Comparison of ENCODE assay signal across 10 cellular contexts in genomic region chr20:5074050-5074674, GRCh38. TPM values are rescaled to one million over a fixed set of nuclear protein-coding genes. Genes with fewer than 3 reads are reported as not detected.
A peak's percentile ranks its signal among the peaks of the same experiment; 100 is the strongest.
DNase-seq lines count a peak whose midpoint lies in the region; ATAC-seq and TF ChIP-seq lines count a peak whose summit lies in the region.
"Had no signal": no experiment of that assay in that cellular context is flagged by ENCODE, and none has a peak within 500 bp of the region (broad histone marks: within the 10 kb centered on the region; RNA-seq: fewer than 3 reads in every experiment).

No MANE protein-coding gene starts in this region.

- CTCF ChIA-PET in T-cell (lab: Charles Lee), result no interaction called here
- CTCF ChIA-PET in activated CD4-positive, alpha-beta memory T cell treated with anti-CD3 and anti-CD28 coated beads for 36 hours (lab: Charles Lee), result interaction anchor here (0.8 to 1.5 kb wide), 2 partner anchors 17 to 27 kb away, joined by 3 to 4 read pairs; no protein-coding TSS in a partner anchor

- POLR2A ChIA-PET in T-cell (lab: Charles Lee), result no interaction called here
- POLR2A ChIA-PET in activated CD4-positive, alpha-beta memory T cell treated with anti-CD3 and anti-CD28 coated beads for 36 hours (lab: Charles Lee), result no interaction called here

- H3K4me3 Mint-ChIP-seq in T-cell (no peak overlapping the region), endothelial cell (ENCODE audit: unreplicated experiment) (no peak overlapping the region)
- H3K4me3 Mint-ChIP-seq in activated CD4-positive, alpha-beta memory T cell treated with anti-CD3 and anti-CD28 coated beads for 36 hours, result no peak overlapping the region

- TF ChIP-seq CTCF in endothelial cell (IDR thresholded peaks at IDR 0.05; ENCODE audit: unreplicated experiment), result no peak

- DNase-seq in SIG-M5 treated with dmso at 0.1 percent for 504 hours (lab: John Stamatoyannopoulos, UW; ENCODE audit: unreplicated experiment) (peak; percentile 58), SIG-M5 (lab: John Stamatoyannopoulos, UW) (no peak), T-cell (no peak), endothelial cell (ENCODE audit: low spot score) (no peak), DMS153 treated with DMSO at 0.1 percent for 48 hours (lab: John Stamatoyannopoulos, UW; ENCODE audit: unreplicated experiment) (no peak)
- no peak for DNase-seq in activated CD4-positive, alpha-beta memory T cell treated with anti-CD3 and anti-CD28 coated beads for 36 hours
- no peak for DNase-seq in activated T-cell treated with anti-CD3 and anti-CD28 coated beads, Interleukin-2, amount 50 U/mL, for 1 hour
- DNase-seq: NCI-H510A had no signal

- H3K36me3 Mint-ChIP-seq in T-cell (no peaks in the 10 kb centered on the region), endothelial cell (ENCODE audit: low read depth, unreplicated experiment) (peaks cover 10% of the 10 kb centered on the region)
- no peaks in the 10 kb centered on the region for H3K36me3 Mint-ChIP-seq in activated CD4-positive, alpha-beta memory T cell treated with anti-CD3 and anti-CD28 coated beads for 36 hours

- H3K27ac ChIP-seq in temporal lobe (ENCODE audit: low read depth, low read length), result peak overlapping the region; percentile 33
- H3K27ac ChIP-seq: KMS-11 had no signal

- H3K4me1 Mint-ChIP-seq in T-cell (peaks cover 18 to 25% (median 23%) of the 10 kb centered on the region in 3 donors), endothelial cell (ENCODE audit: unreplicated experiment) (peaks cover 19% of the 10 kb centered on the region)
- peaks cover 19% of the 10 kb centered on the region for H3K4me1 Mint-ChIP-seq in activated CD4-positive, alpha-beta memory T cell treated with anti-CD3 and anti-CD28 coated beads for 36 hours (ENCODE audit: low read depth)

- H3K27me3 Mint-ChIP-seq in T-cell (no peaks in the 10 kb centered on the region), endothelial cell (ENCODE audit: unreplicated experiment) (peaks cover 10% of the 10 kb centered on the region)
- no peaks in the 10 kb centered on the region for H3K27me3 Mint-ChIP-seq in activated CD4-positive, alpha-beta memory T cell treated with anti-CD3 and anti-CD28 coated beads for 36 hours

- peak overlapping the region; percentile 10 to 36 for H3K27ac Mint-ChIP-seq in T-cell
- peak overlapping the region; percentile 54 for H3K27ac Mint-ChIP-seq in endothelial cell (ENCODE audit: unreplicated experiment)
- H3K27ac Mint-ChIP-seq in activated CD4-positive, alpha-beta memory T cell treated with anti-CD3 and anti-CD28 coated beads for 36 hours, result no peak overlapping the region

- ATAC-seq in T-cell (replicated peaks in 1 of 4), result no peak

- H3K9me3 Mint-ChIP-seq in T-cell (no peaks in the 10 kb centered on the region), endothelial cell (ENCODE audit: unreplicated experiment) (no peaks in the 10 kb centered on the region)
- no peaks in the 10 kb centered on the region for H3K9me3 Mint-ChIP-seq in activated CD4-positive, alpha-beta memory T cell treated with anti-CD3 and anti-CD28 coated beads for 36 hours

- intact Hi-C loops in activated CD4-positive, alpha-beta memory T cell treated with anti-CD3 and anti-CD28 coated beads for 36 hours (cut with micrococcal nuclease), result no loop called here

RNA-seq across cellular contexts. Expression of gene TMEM230, which starts 38.7 kb away (rescaled TPM):
- 10 to 100 TPM; 55.6 to 72.7 (median 69.0) TPM for total RNA-seq in T-cell
- 62.2 TPM for total RNA-seq in endothelial cell (ENCODE audit: unreplicated experiment)
- total RNA-seq in temporal lobe, result 27.8 TPM
- 10 to 100 TPM; 75.5 to 77.1 TPM for total RNA-seq in activated CD4-positive, alpha-beta memory T cell treated with anti-CD3 and anti-CD28 coated beads for 36 hours

RNA-seq across cellular contexts. Expression of gene PCNA, which starts 45.6 kb away (rescaled TPM):
- total RNA-seq in T-cell (10 to 100 TPM; 30.8 to 54.7 (median 48.2) TPM), endothelial cell (ENCODE audit: unreplicated experiment) (77.1 TPM), temporal lobe (25.1 TPM)
- 100 to 1,000 TPM; 554 to 560 TPM for total RNA-seq in activated CD4-positive, alpha-beta memory T cell treated with anti-CD3 and anti-CD28 coated beads for 36 hours

RNA-seq across cellular contexts. Expression of gene CDS2, which starts 52.6 kb away (rescaled TPM):
- total RNA-seq in T-cell (10 to 100 TPM; 47.1 to 62.2 (median 48.9) TPM), endothelial cell (ENCODE audit: unreplicated experiment) (130 TPM), temporal lobe (54.3 TPM)
- total RNA-seq in activated CD4-positive, alpha-beta memory T cell treated with anti-CD3 and anti-CD28 coated beads for 36 hours, result 10 to 100 TPM; 46.5 to 47.4 TPM
